ENCODE assay signal across 27 cellular contexts in the genomic region with DNA sequence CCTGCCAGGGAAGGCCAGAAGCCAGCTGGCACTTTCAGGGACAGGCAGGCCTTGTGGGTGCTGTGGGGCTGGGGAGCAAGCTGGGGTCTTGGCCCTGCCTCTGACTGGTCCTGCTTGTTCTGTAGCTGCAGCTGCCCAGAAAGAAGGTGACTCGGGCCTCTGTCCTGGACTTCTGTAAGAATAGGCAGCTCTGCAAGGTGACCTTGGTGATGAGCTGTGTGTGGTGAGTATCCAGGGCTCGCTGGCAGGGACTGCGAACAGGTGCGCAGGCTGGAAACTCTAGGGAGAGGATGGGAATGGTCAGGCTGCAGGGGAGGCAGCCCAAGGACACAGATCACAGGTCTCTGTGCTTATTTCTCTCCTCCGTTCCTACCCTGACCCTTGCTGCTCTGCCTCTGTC. TPM values are rescaled to one million over a fixed set of nuclear protein-coding genes. Genes with fewer than 3 reads are reported as not detected.
"Had no signal": no experiment of that assay in that cellular context is flagged by ENCODE, and none has a peak within 500 bp of the region (broad histone marks: within the 10 kb centered on the region; RNA-seq: fewer than 3 reads in every experiment).

No MANE protein-coding gene starts in this region.

- H3K9me3 ChIP-seq: heart left ventricle, left lung, neutrophil, ovary, prostate gland, right lobe of liver, tibial nerve, vagina had no signal

- H3K27ac ChIP-seq: heart left ventricle, left lung, neutrophil, ovary, prostate gland, right lobe of liver, skin epidermis, tibial nerve, vagina had no signal

- FAIRE-seq: islet of Langerhans, kidney had no signal

- H3K4me3 ChIP-seq: heart left ventricle, left lung, lung, ovary, prostate gland, right lobe of liver, skin epidermis, tibial nerve, vagina had no signal

- DNase-seq: heart left ventricle; hypothalamus; immature natural killer cell; kidney; left colon; left lung; mesendoderm; naive thymus-derived CD4-positive, alpha-beta T cell; occipital lobe; ovary; right lobe of liver; stimulated activated CD4-positive, alpha-beta T cell treated with anti-CD3 and anti-CD28 coated beads, Interleukin-12 subunit alpha, Interleukin-12 subunit beta, amount 100 ng/mL, for 4 hours; stimulated activated CD4-positive, alpha-beta T cell treated with anti-CD3 and anti-CD28 coated beads, Interleukin-15, amount 100 ng/mL, for 24 hours; stimulated activated CD4-positive, alpha-beta T cell treated with anti-CD3 and anti-CD28 coated beads, Interleukin-4, amount 100 ng/mL, for 4 hours; stimulated activated CD8-positive, alpha-beta memory T cell treated with anti-CD3 and anti-CD28 coated beads, Interleukin-4, amount 100 ng/mL, for 48 hours; stimulated activated naive CD4-positive, alpha-beta T cell treated with Interleukin-2 at 50 U/mL for 16 hours; stimulated activated naive CD8-positive, alpha-beta T cell treated with anti-CD3 and anti-CD28 coated beads, Interleukin-15, amount 100 ng/mL, for 72 hours had no signal

- H3K36me3 ChIP-seq: heart left ventricle, left lung, neutrophil, ovary, prostate gland, right lobe of liver, tibial nerve, vagina had no signal

- H3K4me1 ChIP-seq: left lung, prostate gland, right lobe of liver, tibial nerve, vagina had no signal

- H3K27me3 ChIP-seq: heart left ventricle, left lung, neutrophil, ovary, right lobe of liver, tibial nerve, vagina had no signal

RNA-seq across cellular contexts. Expression of a gene that starts 31.2 kb away (rescaled TPM):
- total RNA-seq: left colon, lung, ureter had no signal
- polyA plus RNA-seq: immature natural killer cell; naive thymus-derived CD4-positive, alpha-beta T cell had no signal

RNA-seq across cellular contexts. Expression of a gene that starts 47.7 kb away (rescaled TPM):
- total RNA-seq: mononuclear cell, vagina had no signal
- polyA plus RNA-seq: immature natural killer cell; naive thymus-derived CD4-positive, alpha-beta T cell; neural cell; ovary had no signal
